In genomic region chrX:24371391-24371972, GRCh38 we compare ENCODE assay signal across 8 cellular contexts. TPM values are rescaled to one million over a fixed set of nuclear protein-coding genes. Genes with fewer than 3 reads are reported as not detected.
DNase-seq lines count a peak whose midpoint lies in the region; ATAC-seq and TF ChIP-seq lines count a peak whose summit lies in the region.

No MANE protein-coding gene starts in this region.

- H3K36me3 ChIP-seq in kidney epithelial cell (ENCODE audit: control insufficient read depth, insufficient read depth, low read length): no peaks in the 10 kb centered on the region

- H3K27me3 ChIP-seq in kidney epithelial cell (ENCODE audit: control insufficient read depth, insufficient read depth, low read length): peaks cover 15% of the 10 kb centered on the region

- TF ChIP-seq CTCF in VCaP (conservative IDR thresholded peaks at IDR 0.05): peak; percentile 69
- TF ChIP-seq CTCF in kidney epithelial cell (IDR thresholded peaks at IDR 0.05; ENCODE audit: insufficient read depth, low read length, poor library complexity, severe bottlenecking): peak; percentile 65

- H3K27ac ChIP-seq in VCaP: no peak overlapping the region

- ATAC-seq in GM21825 (IDR thresholded peaks at IDR 0.05; ENCODE audit: unreplicated experiment) (peak; percentile 70), GM19452 (IDR thresholded peaks at IDR 0.05; ENCODE audit: unreplicated experiment) (no peak)

- DNase-seq in Caki2 (ENCODE audit: low read depth) (peak; percentile 2), NCI-H128 (lab: John Stamatoyannopoulos, UW; ENCODE audit: unreplicated experiment) (peak; percentile 4), T47D (ENCODE audit: low read depth in 1 of 2, low spot score in 1 of 2) (peak; percentile 46 to 70), kidney epithelial cell (ENCODE audit: low read depth) (peak; percentile 12)
- peak; percentile 27 for DNase-seq in stimulated activated CD4-positive, alpha-beta T cell treated with anti-CD3 and anti-CD28 coated beads, Interleukin-4, amount 100 ng/mL, for 4 hours

- no peak overlapping the region for H3K4me3 ChIP-seq in kidney epithelial cell (ENCODE audit: low read depth, low read length)

- in situ Hi-C loops in Caki2 (cut with HindIII; ENCODE audit: low pct_unique_long_range_greater_than_20kb, low sequenced_read_pairs): no loop called here
- in situ Hi-C loops in T47D (cut with HindIII; ENCODE audit: low pct_unique_long_range_greater_than_20kb, low sequenced_read_pairs): no loop called here

RNA-seq across cellular contexts. Expression of gene SUPT20HL1, which starts 11.0 kb away (rescaled TPM):
- total RNA-seq in Caki2 (2014; rRNA removed; shearing (Covaris generic); ENCODE audit: low replicate concordance): not detected in 2 replicates
- not detected in 2 replicates for total RNA-seq in kidney epithelial cell

RNA-seq across cellular contexts. Expression of gene SUPT20HL2, which starts 57.6 kb away (rescaled TPM):
- total RNA-seq in Caki2 (2014; rRNA removed; shearing (Covaris generic); ENCODE audit: low replicate concordance): not detected in 2 replicates
- not detected in 2 replicates for total RNA-seq in kidney epithelial cell

Comparison
In these comparisons a context has a peak if more than half of its experiments do, and no peak if none do; other contexts are left out.
1. DNase-seq: peak in every context shown above with its lines; median percentile 58 in T47D; 27 in stimulated activated CD4-positive, alpha-beta T cell treated with anti-CD3 and anti-CD28 coated beads, Interleukin-4, amount 100 ng/mL, for 4 hours; 12 in kidney epithelial cell; 4 in NCI-H128; 2 in Caki2.